Comparison of ENCODE assay signal across 20 cellular contexts in the genomic region with DNA sequence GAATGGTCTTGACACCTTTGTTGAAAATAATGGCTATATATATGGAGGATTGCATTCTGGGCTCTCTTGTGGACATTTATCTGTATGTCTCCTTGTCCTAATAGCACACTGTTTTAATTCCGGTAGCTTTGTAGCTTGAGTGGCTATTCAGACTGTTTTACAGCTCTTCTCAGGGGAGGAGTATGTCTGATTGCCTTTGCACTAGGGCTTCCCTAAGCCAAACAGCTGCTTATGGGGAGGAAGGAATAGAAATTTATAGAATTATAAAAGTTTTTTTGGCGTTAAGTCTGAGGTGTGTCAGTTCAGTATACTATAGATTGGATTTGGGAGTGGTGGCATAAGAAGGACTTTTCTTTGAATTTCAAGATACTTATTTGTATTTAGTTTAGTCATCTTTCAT.
"Had no signal": no experiment of that assay in that cellular context is flagged by ENCODE, and none has a peak within 500 bp of the region (broad histone marks: within the 10 kb centered on the region; RNA-seq: fewer than 3 reads in every experiment).

No MANE protein-coding gene starts in this region.

- H3K36me3 Mint-ChIP-seq: natural killer cell had no signal

- H3K9me3 Mint-ChIP-seq: activated naive CD4-positive, alpha-beta T cell treated with anti-CD3 and anti-CD28 coated beads, Interleukin-2, amount 50 U/mL, for 24 hours; dendritic cell treated with granulocyte-macrophage colony-stimulating factor and Interleukin-4, amounts not matched to agents 40 ng/mL and 50 ng/mL, for 4 days; natural killer cell had no signal

- H3K27me3 Mint-ChIP-seq: activated naive CD4-positive, alpha-beta T cell treated with anti-CD3 and anti-CD28 coated beads, Interleukin-2, amount 50 U/mL, for 24 hours; dendritic cell treated with granulocyte-macrophage colony-stimulating factor and Interleukin-4, amounts not matched to agents 40 ng/mL and 50 ng/mL, for 4 days had no signal

- H3K9me3 ChIP-seq: body of pancreas, neutrophil, ovary, prostate gland, spleen, upper lobe of right lung had no signal

- ATAC-seq: body of pancreas, heart right ventricle, natural killer cell, upper lobe of right lung had no signal

- H3K36me3 ChIP-seq: ovary, prostate gland had no signal

- H3K27ac ChIP-seq: body of pancreas, cardiac muscle cell, heart right ventricle, neutrophil, ovary, prostate gland, spleen, upper lobe of right lung had no signal

- H3K4me3 ChIP-seq: body of pancreas, cardiac muscle cell, heart right ventricle, ovary, prostate gland, spleen, upper lobe of right lung had no signal

- DNase-seq: activated gamma-delta T cell treated with Interleukin-2 at 50 U/mL for 16 hours; activated T-cell treated with anti-CD3 and anti-CD28 coated beads, Interleukin-2, amount 50 U/mL, for 1 hour; body of pancreas; effector CD4-positive, alpha-beta T cell; heart right ventricle; islet precursor cell; left cardiac atrium; mesenchymal stem cell; natural killer cell; ovary; spleen; stimulated activated CD4-positive, alpha-beta T cell treated with anti-CD3 and anti-CD28 coated beads, Interleukin-4, amount 100 ng/mL, for 24 hours; stimulated activated naive CD4-positive, alpha-beta T cell treated with Interleukin-2 at 50 U/mL for 16 hours; T-helper 9 cell; upper lobe of right lung had no signal

- H3K27ac Mint-ChIP-seq: activated naive CD4-positive, alpha-beta T cell treated with anti-CD3 and anti-CD28 coated beads, Interleukin-2, amount 50 U/mL, for 24 hours; dendritic cell treated with granulocyte-macrophage colony-stimulating factor and Interleukin-4, amounts not matched to agents 40 ng/mL and 50 ng/mL, for 4 days; natural killer cell had no signal

- H3K4me1 ChIP-seq: body of pancreas, prostate gland, upper lobe of right lung had no signal

- H3K4me3 Mint-ChIP-seq: activated naive CD4-positive, alpha-beta T cell treated with anti-CD3 and anti-CD28 coated beads, Interleukin-2, amount 50 U/mL, for 24 hours; dendritic cell treated with granulocyte-macrophage colony-stimulating factor and Interleukin-4, amounts not matched to agents 40 ng/mL and 50 ng/mL, for 4 days; natural killer cell had no signal

- H3K27me3 ChIP-seq: body of pancreas, cardiac muscle cell, heart right ventricle, neutrophil, ovary, spleen, upper lobe of right lung had no signal

- H3K4me1 Mint-ChIP-seq: natural killer cell had no signal
